7 cellular contexts compared by ENCODE assay signal in genomic region chr9:109759584-109759983, GRCh38. TPM values are rescaled to one million over a fixed set of nuclear protein-coding genes. Genes with fewer than 3 reads are reported as not detected.
"Had no signal": no experiment of that assay in that cellular context is flagged by ENCODE, and none has a peak within 500 bp of the region (broad histone marks: within the 10 kb centered on the region; RNA-seq: fewer than 3 reads in every experiment).

No MANE protein-coding gene starts in this region.

- DNase-seq: IMR-90, KBM-7 had no signal

- H3K27ac ChIP-seq: HL-60 had no signal

- H3K4me3 ChIP-seq: K562 had no signal

- FAIRE-seq: HepG2, HTR-8/SVneo, K562 had no signal

- ATAC-seq: HepG2, K562 had no signal

RNA-seq across cellular contexts. Expression of gene PALM2AKAP2, which starts 20.4 kb away (rescaled TPM):
- total RNA-seq: HT-29, K562 had no signal
- polyA plus RNA-seq: K562 had no signal
